ENCODE assay signal across 2 cellular contexts in the genomic region with DNA sequence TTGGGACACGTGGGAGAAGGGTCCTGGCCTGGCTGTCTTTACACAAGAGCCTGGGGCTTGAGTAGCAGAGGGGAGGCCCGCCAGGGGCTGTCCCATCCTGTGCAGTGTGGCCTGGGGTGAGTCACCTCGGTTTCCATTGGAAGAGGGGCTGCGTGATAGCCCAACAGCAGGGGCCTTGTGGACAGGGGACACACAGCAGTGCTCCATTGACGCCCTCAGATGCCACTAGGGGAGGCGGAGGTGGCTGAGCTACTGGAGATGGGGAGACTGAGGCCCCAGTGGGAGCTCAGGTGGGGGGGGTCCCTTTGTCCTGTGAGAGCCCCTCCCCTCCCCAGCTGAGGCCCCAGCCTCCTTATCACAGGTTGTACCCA.
TF ChIP-seq lines count a peak whose summit lies in the region.

No MANE protein-coding gene starts in this region.

TF ChIP-seq in WTC11, 78 proteins besides CTCF, POLR2A, EP300 and RAD21 (continued from another document):
- TF ChIP-seq, protein P1, sequence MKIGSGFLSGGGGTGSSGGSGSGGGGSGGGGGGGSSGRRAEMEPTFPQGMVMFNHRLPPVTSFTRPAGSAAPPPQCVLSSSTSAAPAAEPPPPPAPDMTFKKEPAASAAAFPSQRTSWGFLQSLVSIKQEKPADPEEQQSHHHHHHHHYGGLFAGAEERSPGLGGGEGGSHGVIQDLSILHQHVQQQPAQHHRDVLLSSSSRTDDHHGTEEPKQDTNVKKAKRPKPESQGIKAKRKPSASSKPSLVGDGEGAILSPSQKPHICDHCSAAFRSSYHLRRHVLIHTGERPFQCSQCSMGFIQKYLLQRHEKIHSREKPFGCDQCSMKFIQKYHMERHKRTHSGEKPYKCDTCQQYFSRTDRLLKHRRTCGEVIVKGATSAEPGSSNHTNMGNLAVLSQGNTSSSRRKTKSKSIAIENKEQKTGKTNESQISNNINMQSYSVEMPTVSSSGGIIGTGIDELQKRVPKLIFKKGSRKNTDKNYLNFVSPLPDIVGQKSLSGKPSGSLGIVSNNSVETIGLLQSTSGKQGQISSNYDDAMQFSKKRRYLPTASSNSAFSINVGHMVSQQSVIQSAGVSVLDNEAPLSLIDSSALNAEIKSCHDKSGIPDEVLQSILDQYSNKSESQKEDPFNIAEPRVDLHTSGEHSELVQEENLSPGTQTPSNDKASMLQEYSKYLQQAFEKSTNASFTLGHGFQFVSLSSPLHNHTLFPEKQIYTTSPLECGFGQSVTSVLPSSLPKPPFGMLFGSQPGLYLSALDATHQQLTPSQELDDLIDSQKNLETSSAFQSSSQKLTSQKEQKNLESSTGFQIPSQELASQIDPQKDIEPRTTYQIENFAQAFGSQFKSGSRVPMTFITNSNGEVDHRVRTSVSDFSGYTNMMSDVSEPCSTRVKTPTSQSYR (CRISPR knock-in tag; IDR thresholded peaks at IDR 0.05): no peak
- TF ChIP-seq ZNF317 (CRISPR knock-in tag; IDR thresholded peaks at IDR 0.05; ENCODE audit: borderline replicate concordance, low read depth) (no peak), HMGA2 (CRISPR knock-in tag; IDR thresholded peaks at IDR 0.05) (no peak), RORB (CRISPR knock-in tag; IDR thresholded peaks at IDR 0.05) (no peak), FOXK1 (CRISPR knock-in tag; IDR thresholded peaks at IDR 0.05) (no peak), IRF2 (CRISPR knock-in tag; IDR thresholded peaks at IDR 0.05; ENCODE audit: borderline replicate concordance, low read depth) (no peak), JAZF1 (CRISPR knock-in tag; IDR thresholded peaks at IDR 0.05) (no peak), SOX15 (CRISPR knock-in tag; IDR thresholded peaks at IDR 0.05) (no peak)
- TF ChIP-seq, protein P2, sequence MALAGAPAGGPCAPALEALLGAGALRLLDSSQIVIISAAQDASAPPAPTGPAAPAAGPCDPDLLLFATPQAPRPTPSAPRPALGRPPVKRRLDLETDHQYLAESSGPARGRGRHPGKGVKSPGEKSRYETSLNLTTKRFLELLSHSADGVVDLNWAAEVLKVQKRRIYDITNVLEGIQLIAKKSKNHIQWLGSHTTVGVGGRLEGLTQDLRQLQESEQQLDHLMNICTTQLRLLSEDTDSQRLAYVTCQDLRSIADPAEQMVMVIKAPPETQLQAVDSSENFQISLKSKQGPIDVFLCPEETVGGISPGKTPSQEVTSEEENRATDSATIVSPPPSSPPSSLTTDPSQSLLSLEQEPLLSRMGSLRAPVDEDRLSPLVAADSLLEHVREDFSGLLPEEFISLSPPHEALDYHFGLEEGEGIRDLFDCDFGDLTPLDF (CRISPR knock-in tag; IDR thresholded peaks at IDR 0.05): no peak
- TF ChIP-seq, protein P3, sequence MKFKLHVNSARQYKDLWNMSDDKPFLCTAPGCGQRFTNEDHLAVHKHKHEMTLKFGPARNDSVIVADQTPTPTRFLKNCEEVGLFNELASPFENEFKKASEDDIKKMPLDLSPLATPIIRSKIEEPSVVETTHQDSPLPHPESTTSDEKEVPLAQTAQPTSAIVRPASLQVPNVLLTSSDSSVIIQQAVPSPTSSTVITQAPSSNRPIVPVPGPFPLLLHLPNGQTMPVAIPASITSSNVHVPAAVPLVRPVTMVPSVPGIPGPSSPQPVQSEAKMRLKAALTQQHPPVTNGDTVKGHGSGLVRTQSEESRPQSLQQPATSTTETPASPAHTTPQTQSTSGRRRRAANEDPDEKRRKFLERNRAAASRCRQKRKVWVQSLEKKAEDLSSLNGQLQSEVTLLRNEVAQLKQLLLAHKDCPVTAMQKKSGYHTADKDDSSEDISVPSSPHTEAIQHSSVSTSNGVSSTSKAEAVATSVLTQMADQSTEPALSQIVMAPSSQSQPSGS (CRISPR knock-in tag; IDR thresholded peaks at IDR 0.05; ENCODE audit: borderline replicate concordance, low read depth): no peak
- TF ChIP-seq, protein P4, sequence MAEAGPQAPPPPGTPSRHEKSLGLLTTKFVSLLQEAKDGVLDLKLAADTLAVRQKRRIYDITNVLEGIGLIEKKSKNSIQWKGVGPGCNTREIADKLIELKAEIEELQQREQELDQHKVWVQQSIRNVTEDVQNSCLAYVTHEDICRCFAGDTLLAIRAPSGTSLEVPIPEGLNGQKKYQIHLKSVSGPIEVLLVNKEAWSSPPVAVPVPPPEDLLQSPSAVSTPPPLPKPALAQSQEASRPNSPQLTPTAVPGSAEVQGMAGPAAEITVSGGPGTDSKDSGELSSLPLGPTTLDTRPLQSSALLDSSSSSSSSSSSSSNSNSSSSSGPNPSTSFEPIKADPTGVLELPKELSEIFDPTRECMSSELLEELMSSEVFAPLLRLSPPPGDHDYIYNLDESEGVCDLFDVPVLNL (CRISPR knock-in tag; IDR thresholded peaks at IDR 0.05; ENCODE audit: borderline replicate concordance, low read depth): no peak
- TF ChIP-seq, protein P5, sequence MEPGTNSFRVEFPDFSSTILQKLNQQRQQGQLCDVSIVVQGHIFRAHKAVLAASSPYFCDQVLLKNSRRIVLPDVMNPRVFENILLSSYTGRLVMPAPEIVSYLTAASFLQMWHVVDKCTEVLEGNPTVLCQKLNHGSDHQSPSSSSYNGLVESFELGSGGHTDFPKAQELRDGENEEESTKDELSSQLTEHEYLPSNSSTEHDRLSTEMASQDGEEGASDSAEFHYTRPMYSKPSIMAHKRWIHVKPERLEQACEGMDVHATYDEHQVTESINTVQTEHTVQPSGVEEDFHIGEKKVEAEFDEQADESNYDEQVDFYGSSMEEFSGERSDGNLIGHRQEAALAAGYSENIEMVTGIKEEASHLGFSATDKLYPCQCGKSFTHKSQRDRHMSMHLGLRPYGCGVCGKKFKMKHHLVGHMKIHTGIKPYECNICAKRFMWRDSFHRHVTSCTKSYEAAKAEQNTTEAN (CRISPR knock-in tag; IDR thresholded peaks at IDR 0.05): no peak
- TF ChIP-seq, protein P6, sequence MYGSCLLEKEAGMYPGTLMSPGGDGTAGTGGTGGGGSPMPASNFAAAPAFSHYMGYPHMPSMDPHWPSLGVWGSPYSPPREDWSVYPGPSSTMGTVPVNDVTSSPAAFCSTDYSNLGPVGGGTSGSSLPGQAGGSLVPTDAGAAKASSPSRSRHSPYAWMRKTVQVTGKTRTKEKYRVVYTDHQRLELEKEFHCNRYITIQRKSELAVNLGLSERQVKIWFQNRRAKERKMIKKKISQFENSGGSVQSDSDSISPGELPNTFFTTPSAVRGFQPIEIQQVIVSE (CRISPR knock-in tag; IDR thresholded peaks at IDR 0.05; ENCODE audit: borderline replicate concordance): no peak

TF ChIP-seq in liver, 16 proteins besides CTCF, POLR2A, EP300 and RAD21 (continued from another document):
- TF ChIP-seq, protein P7, sequence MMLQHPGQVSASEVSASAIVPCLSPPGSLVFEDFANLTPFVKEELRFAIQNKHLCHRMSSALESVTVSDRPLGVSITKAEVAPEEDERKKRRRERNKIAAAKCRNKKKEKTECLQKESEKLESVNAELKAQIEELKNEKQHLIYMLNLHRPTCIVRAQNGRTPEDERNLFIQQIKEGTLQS (IDR thresholded peaks at IDR 0.05): no peak
- TF ChIP-seq HNF4G (IDR thresholded peaks at IDR 0.05) (no peak), YY1 (IDR thresholded peaks at IDR 0.05) (no peak), FOXA1 (IDR thresholded peaks at IDR 0.05) (no peak)
- TF ChIP-seq, protein P8, sequence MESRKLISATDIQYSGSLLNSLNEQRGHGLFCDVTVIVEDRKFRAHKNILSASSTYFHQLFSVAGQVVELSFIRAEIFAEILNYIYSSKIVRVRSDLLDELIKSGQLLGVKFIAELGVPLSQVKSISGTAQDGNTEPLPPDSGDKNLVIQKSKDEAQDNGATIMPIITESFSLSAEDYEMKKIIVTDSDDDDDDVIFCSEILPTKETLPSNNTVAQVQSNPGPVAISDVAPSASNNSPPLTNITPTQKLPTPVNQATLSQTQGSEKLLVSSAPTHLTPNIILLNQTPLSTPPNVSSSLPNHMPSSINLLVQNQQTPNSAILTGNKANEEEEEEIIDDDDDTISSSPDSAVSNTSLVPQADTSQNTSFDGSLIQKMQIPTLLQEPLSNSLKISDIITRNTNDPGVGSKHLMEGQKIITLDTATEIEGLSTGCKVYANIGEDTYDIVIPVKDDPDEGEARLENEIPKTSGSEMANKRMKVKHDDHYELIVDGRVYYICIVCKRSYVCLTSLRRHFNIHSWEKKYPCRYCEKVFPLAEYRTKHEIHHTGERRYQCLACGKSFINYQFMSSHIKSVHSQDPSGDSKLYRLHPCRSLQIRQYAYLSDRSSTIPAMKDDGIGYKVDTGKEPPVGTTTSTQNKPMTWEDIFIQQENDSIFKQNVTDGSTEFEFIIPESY (IDR thresholded peaks at IDR 0.05): no peak
